Comparison of ENCODE assay signal across 3 cellular contexts in the genomic region with DNA sequence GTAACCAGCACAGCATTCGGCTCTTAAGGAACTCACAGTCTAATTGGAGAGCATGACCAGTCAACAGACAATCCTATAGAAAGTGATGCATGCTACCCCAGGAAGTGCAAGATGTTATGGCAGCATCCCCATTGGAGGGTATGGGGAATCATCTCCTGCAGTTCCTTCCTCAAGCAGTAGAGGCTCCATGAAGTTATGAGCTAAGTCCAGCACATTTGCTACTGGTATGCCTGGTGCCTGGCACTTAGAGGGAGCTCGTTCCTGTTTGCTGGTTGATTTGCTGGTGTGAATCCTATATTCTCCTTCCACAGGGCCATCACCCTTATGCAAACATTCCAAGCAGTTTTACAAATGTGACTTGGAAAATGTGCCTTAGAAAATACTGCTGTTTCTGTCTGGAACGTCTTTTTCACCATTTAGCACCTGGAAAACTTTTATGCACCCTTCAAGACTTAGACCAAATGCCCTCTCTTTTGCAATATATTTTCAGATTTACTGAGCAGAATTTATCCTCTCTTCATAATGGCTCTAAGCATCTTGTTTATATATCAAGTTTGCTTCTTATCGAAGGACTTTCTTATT.
A peak's percentile ranks its signal among the peaks of the same experiment; 100 is the strongest.
TF ChIP-seq lines count a peak whose summit lies in the region.

No MANE protein-coding gene starts in this region.

TF ChIP-seq in SK-N-SH, 30 proteins besides CTCF, POLR2A, EP300 and RAD21:
- TF ChIP-seq NRF1 (IDR thresholded peaks at IDR 0.05; ENCODE audit: low read depth, low read length) (no peak), SMC3 (IDR thresholded peaks at IDR 0.05; ENCODE audit: low read depth, low read length) (peak; percentile 51; the same call in 1 of the 2 replicates), GATA2 (CRISPR knock-in tag; IDR thresholded peaks at IDR 0.05) (no peak), TCF12 (IDR thresholded peaks at IDR 0.05) (no peak), CHD2 (IDR thresholded peaks at IDR 0.05; ENCODE audit: low read length, partially characterized antibody) (no peak)
- TF ChIP-seq, protein P1, sequence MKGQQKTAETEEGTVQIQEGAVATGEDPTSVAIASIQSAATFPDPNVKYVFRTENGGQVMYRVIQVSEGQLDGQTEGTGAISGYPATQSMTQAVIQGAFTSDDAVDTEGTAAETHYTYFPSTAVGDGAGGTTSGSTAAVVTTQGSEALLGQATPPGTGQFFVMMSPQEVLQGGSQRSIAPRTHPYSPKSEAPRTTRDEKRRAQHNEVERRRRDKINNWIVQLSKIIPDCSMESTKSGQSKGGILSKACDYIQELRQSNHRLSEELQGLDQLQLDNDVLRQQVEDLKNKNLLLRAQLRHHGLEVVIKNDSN (IDR thresholded peaks at IDR 0.05; ENCODE audit: borderline replicate concordance, low read depth): no peak

TF ChIP-seq in SK-N-SH treated with all-trans-retinoic acid at 6 μM for 48 hours, 23 proteins besides CTCF, POLR2A, EP300 and RAD21:
- TF ChIP-seq, protein P2, sequence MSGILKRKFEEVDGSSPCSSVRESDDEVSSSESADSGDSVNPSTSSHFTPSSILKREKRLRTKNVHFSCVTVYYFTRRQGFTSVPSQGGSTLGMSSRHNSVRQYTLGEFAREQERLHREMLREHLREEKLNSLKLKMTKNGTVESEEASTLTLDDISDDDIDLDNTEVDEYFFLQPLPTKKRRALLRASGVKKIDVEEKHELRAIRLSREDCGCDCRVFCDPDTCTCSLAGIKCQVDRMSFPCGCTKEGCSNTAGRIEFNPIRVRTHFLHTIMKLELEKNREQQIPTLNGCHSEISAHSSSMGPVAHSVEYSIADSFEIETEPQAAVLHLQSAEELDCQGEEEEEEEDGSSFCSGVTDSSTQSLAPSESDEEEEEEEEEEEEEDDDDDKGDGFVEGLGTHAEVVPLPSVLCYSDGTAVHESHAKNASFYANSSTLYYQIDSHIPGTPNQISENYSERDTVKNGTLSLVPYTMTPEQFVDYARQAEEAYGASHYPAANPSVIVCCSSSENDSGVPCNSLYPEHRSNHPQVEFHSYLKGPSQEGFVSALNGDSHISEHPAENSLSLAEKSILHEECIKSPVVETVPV (CRISPR knock-in tag; IDR thresholded peaks at IDR 0.05): no peak
- no peak for TF ChIP-seq RARB (CRISPR knock-in tag; IDR thresholded peaks at IDR 0.05)
- no peak for TF ChIP-seq OSR1 (CRISPR knock-in tag; IDR thresholded peaks at IDR 0.05)
- no peak for TF ChIP-seq ZFP30 (CRISPR knock-in tag; IDR thresholded peaks at IDR 0.05)
- no peak for TF ChIP-seq SNAI2 (CRISPR knock-in tag; IDR thresholded peaks at IDR 0.05)
- TF ChIP-seq TOX (CRISPR knock-in tag; IDR thresholded peaks at IDR 0.05; ENCODE audit: borderline replicate concordance): no peak
- no peak for TF ChIP-seq ZC3H10 (CRISPR knock-in tag; IDR thresholded peaks at IDR 0.05)
TF ChIP-seq in SK-N-SH treated with all-trans-retinoic acid at 6 μM for 48 hours: peak in this region for 0.

TF ChIP-seq in IMR-90, 13 proteins besides CTCF, POLR2A, EP300 and RAD21:
- TF ChIP-seq, protein P3, sequence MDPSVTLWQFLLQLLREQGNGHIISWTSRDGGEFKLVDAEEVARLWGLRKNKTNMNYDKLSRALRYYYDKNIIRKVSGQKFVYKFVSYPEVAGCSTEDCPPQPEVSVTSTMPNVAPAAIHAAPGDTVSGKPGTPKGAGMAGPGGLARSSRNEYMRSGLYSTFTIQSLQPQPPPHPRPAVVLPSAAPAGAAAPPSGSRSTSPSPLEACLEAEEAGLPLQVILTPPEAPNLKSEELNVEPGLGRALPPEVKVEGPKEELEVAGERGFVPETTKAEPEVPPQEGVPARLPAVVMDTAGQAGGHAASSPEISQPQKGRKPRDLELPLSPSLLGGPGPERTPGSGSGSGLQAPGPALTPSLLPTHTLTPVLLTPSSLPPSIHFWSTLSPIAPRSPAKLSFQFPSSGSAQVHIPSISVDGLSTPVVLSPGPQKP (IDR thresholded peaks at IDR 0.05; ENCODE audit: borderline replicate concordance, low read depth, low read length): no peak
- TF ChIP-seq RFX5 (IDR thresholded peaks at IDR 0.05; ENCODE audit: low read depth, low read length): no peak
- TF ChIP-seq FOS (IDR thresholded peaks at IDR 0.05; ENCODE audit: low read depth, low read length): no peak
- no peak for TF ChIP-seq NFE2L2 (IDR thresholded peaks at IDR 0.05; ENCODE audit: low read depth, low read length)
- TF ChIP-seq MAZ (IDR thresholded peaks at IDR 0.05; ENCODE audit: borderline replicate concordance, low read depth, low read length): no peak
- no peak for TF ChIP-seq MAFK (IDR thresholded peaks at IDR 0.05; ENCODE audit: low read depth, low read length)
- TF ChIP-seq SMC3 (IDR thresholded peaks at IDR 0.05; ENCODE audit: low read depth, low read length): no peak
- TF ChIP-seq BHLHE40 (IDR thresholded peaks at IDR 0.05; ENCODE audit: low read depth, low read length): no peak
- TF ChIP-seq, protein P4, sequence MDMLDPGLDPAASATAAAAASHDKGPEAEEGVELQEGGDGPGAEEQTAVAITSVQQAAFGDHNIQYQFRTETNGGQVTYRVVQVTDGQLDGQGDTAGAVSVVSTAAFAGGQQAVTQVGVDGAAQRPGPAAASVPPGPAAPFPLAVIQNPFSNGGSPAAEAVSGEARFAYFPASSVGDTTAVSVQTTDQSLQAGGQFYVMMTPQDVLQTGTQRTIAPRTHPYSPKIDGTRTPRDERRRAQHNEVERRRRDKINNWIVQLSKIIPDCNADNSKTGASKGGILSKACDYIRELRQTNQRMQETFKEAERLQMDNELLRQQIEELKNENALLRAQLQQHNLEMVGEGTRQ (IDR thresholded peaks at IDR 0.05; ENCODE audit: low read depth, low read length): no peak
